ENCODE assay signal across 10 cellular contexts in genomic region chr17:44967026-44967906, GRCh38. TPM values are rescaled to one million over a fixed set of nuclear protein-coding genes. Genes with fewer than 3 reads are reported as not detected.
DNase-seq lines count a peak whose midpoint lies in the region; ATAC-seq and TF ChIP-seq lines count a peak whose summit lies in the region.
"Had no signal": no experiment of that assay in that cellular context is flagged by ENCODE, and none has a peak within 500 bp of the region (broad histone marks: within the 10 kb centered on the region; RNA-seq: fewer than 3 reads in every experiment).

No MANE protein-coding gene starts in this region.

- no peak for TF ChIP-seq EP300 in tibial nerve (IDR thresholded peaks at IDR 0.05)

- peak overlapping the region in 2 of 3 donors; percentile 52 to 66 for H3K4me3 ChIP-seq in breast epithelium
- peak overlapping the region; percentile 15 to 49 (median 20) for H3K4me3 ChIP-seq in tibial nerve

- intact Hi-C loops in breast epithelium (cut with DNase I; ENCODE audit: low total_unique reads) (no loop called here), MCF 10A (cut with micrococcal nuclease) (no loop called here)

- POLR2A ChIA-PET in MCF 10A (lab: Yijun Ruan, JAX) (interaction anchor here (1.7 kb wide), 1 partner anchor 53 kb away, joined by 8 read pairs; no protein-coding TSS in a partner anchor), T-cell (lab: Charles Lee) (no interaction called here)

- BruUV-seq in MCF 10A (replicated peaks; lab: Mats Ljungman, UMichigan), result no TSS peak

- H3K4me1 ChIP-seq in breast epithelium (peaks cover 4 to 9% of the 10 kb centered on the region in 2 donors), tibial nerve (peaks cover 0 to 42% (median 22%) of the 10 kb centered on the region in 4 donors)

- ATAC-seq in T-cell (replicated peaks in 1 of 4) (peak; percentile 9 to 25 (median 20)), omental fat pad (ENCODE audit: low FRiP score) (no peak), GM18873 (IDR thresholded peaks at IDR 0.05; ENCODE audit: low FRiP score, unreplicated experiment) (no peak)

- TF ChIP-seq POLR2A in breast epithelium (IDR thresholded peaks at IDR 0.05) (no peak), tibial nerve (IDR thresholded peaks at IDR 0.05) (no peak)

- H3K9me3 ChIP-seq in breast epithelium (no peaks in the 10 kb centered on the region), tibial nerve (no peaks in the 10 kb centered on the region)

- TF ChIP-seq CTCF in breast epithelium (IDR thresholded peaks at IDR 0.05) (no peak), MCF 10A (IDR thresholded peaks at IDR 0.05; ENCODE audit: unreplicated experiment) (no peak), tibial nerve (IDR thresholded peaks at IDR 0.05) (no peak), omental fat pad (IDR thresholded peaks at IDR 0.05) (no peak)

- H3K4me1 Mint-ChIP-seq in MCF 10A (ENCODE audit: insufficient read depth, unreplicated experiment), result peaks cover 21% of the 10 kb centered on the region
- peaks cover 25 to 36% (median 34%) of the 10 kb centered on the region in 3 donors for H3K4me1 Mint-ChIP-seq in T-cell
- peaks cover 20 to 29% of the 10 kb centered on the region in 2 donors for H3K4me1 Mint-ChIP-seq in immature natural killer cell

- H3K27ac Mint-ChIP-seq in MCF 10A (ENCODE audit: low read depth, unreplicated experiment) (no peak overlapping the region), T-cell (no peak overlapping the region), immature natural killer cell (no peak overlapping the region)
- H3K27ac Mint-ChIP-seq: activated naive CD8-positive, alpha-beta T cell treated with anti-CD3 and anti-CD28 coated beads, Interleukin-2, amount 50 U/mL, for 24 hours had no signal

- no peak overlapping the region for H3K27ac ChIP-seq in breast epithelium
- peak overlapping the region in 1 of 4 donors; percentile 31 for H3K27ac ChIP-seq in tibial nerve

- 4 to 8% methylated on average over 32 to 48 of the region's 76 CpGs for WGBS in tibial nerve, 2 donors

- H3K4me3 Mint-ChIP-seq in MCF 10A (ENCODE audit: unreplicated experiment) (no peak overlapping the region), T-cell (peak overlapping the region; percentile 9 to 56 (median 34)), immature natural killer cell (peak overlapping the region in 4 of 5 donors; percentile 39 to 63 (median 54))

- CTCF ChIA-PET in MCF 10A (lab: Yijun Ruan, JAX), result no interaction called here
- CTCF ChIA-PET in T-cell (lab: Charles Lee), result no interaction called here

- H3K36me3 ChIP-seq in breast epithelium (no peaks in the 10 kb centered on the region), tibial nerve (no peaks in the 10 kb centered on the region)

- H3K27me3 Mint-ChIP-seq in MCF 10A (ENCODE audit: insufficient read depth, unreplicated experiment), result no peaks in the 10 kb centered on the region
- H3K27me3 Mint-ChIP-seq in T-cell, result peaks cover 46 to 65% of the 10 kb centered on the region in 2 donors
- peaks cover 21 to 50% (median 42%) of the 10 kb centered on the region in 3 donors for H3K27me3 Mint-ChIP-seq in immature natural killer cell (ENCODE audit: low read depth in 3 of 3)

- no peaks in the 10 kb centered on the region for H3K9me3 Mint-ChIP-seq in MCF 10A (ENCODE audit: unreplicated experiment)
- H3K9me3 Mint-ChIP-seq in T-cell, result no peaks in the 10 kb centered on the region
- peaks cover 0 to 2% (median 0%) of the 10 kb centered on the region in 6 donors for H3K9me3 Mint-ChIP-seq in immature natural killer cell
- H3K9me3 Mint-ChIP-seq: activated naive CD8-positive, alpha-beta T cell treated with anti-CD3 and anti-CD28 coated beads, Interleukin-2, amount 50 U/mL, for 24 hours had no signal

- DNase-seq in breast epithelium (ENCODE audit: low spot score in 2 of 2) (no peak), MCF 10A (ENCODE audit: unreplicated experiment) (no peak), T-cell (peak in 2 of 34 experiments; percentile 8 to 13), immature natural killer cell (no peak), tibial nerve (ENCODE audit: low spot score in 2 of 2) (no peak), omental fat pad (ENCODE audit: low spot score) (no peak), SW 1271 (lab: John Stamatoyannopoulos, UW) (no peak)

- H3K27me3 ChIP-seq in breast epithelium (peaks cover 11 to 27% of the 10 kb centered on the region in 2 donors), tibial nerve (peaks cover 4 to 66% of the 10 kb centered on the region in 2 donors)

- H3K36me3 Mint-ChIP-seq in MCF 10A (ENCODE audit: insufficient read depth, unreplicated experiment) (no peaks in the 10 kb centered on the region), T-cell (no peaks in the 10 kb centered on the region), immature natural killer cell (no peaks in the 10 kb centered on the region)

RNA-seq across cellular contexts. Expression of gene C1QL1, which starts 0.8 kb away (rescaled TPM):
- 1 to 10 TPM in 1 of 3 donors, under 1 TPM in 1, not detected in 1; 0.98 to 7.2 TPM for total RNA-seq in breast epithelium
- 0.56 and 0.96 TPM in 2 replicates for total RNA-seq in MCF 10A (2022)
- not detected for total RNA-seq in T-cell
- under 1 TPM in 1 of 3 donors, not detected in 2; 0.20 TPM for polyA plus RNA-seq in immature natural killer cell
- 10 to 100 TPM in 3 of 4 donors, 1 to 10 TPM in 1; 9.8 to 25.5 (median 21.2) TPM for total RNA-seq in tibial nerve
- 10 to 100 TPM in 2 of 4 donors, 1 to 10 TPM in 1, not detected in 1; 9.2 to 24.2 (median 10.4) TPM for total RNA-seq in omental fat pad
- total RNA-seq: epithelial cell of proximal tubule had no signal

RNA-seq across cellular contexts. Expression of gene KIF18B, which starts 19.7 kb away (rescaled TPM):
- under 1 TPM in 2 of 3 donors, not detected in 1; 0.15 to 0.64 TPM for total RNA-seq in breast epithelium
- total RNA-seq in MCF 10A (2022), result 11.2 and 17.5 TPM in 2 replicates
- 1 to 10 TPM in 1 of 5 donors, under 1 TPM in 4; 0.37 to 1.2 (median 0.62) TPM for total RNA-seq in T-cell
- under 1 TPM in 1 of 3 donors, not detected in 2; 0.37 TPM for polyA plus RNA-seq in immature natural killer cell
- under 1 TPM in 2 of 4 donors, not detected in 2; 0.30 to 0.66 TPM for total RNA-seq in tibial nerve
- under 1 TPM in 1 of 4 donors, not detected in 3; 0.72 TPM for total RNA-seq in omental fat pad

RNA-seq across cellular contexts. Expression of gene GFAP, which starts 52.0 kb away (rescaled TPM):
- total RNA-seq in breast epithelium (10 to 100 TPM in 2 of 3 donors, 1 to 10 TPM in 1; 4.2 to 37.0 (median 11.8) TPM), MCF 10A (2022) (not detected in 2 replicates), T-cell (not detected), tibial nerve (10 to 100 TPM in 1 of 4 donors, 1 to 10 TPM in 3; 1.6 to 37.2 (median 7.3) TPM), omental fat pad (1 to 10 TPM; 1.4 to 4.1 (median 2.9) TPM)
- polyA plus RNA-seq in immature natural killer cell, result 1 to 10 TPM in 1 of 3 donors, not detected in 2; 1.1 TPM

Comparison
In these comparisons a context has a peak if more than half of its experiments do, and no peak if none do; other contexts are left out.
1. ATAC-seq: peak in T-cell (4 of 4); none in omental fat pad (single experiment) and GM18873 (single experiment).